In genomic region chr16:10938321-10938720, GRCh38 we compare ENCODE assay signal across 9 cellular contexts. TPM values are rescaled to one million over a fixed set of nuclear protein-coding genes. Genes with fewer than 3 reads are reported as not detected.
DNase-seq lines count a peak whose midpoint lies in the region; ATAC-seq lines count a peak whose summit lies in the region.
"Had no signal": no experiment of that assay in that cellular context is flagged by ENCODE, and none has a peak within 500 bp of the region (broad histone marks: within the 10 kb centered on the region; RNA-seq: fewer than 3 reads in every experiment).

No MANE protein-coding gene starts in this region.

- no peaks in the 10 kb centered on the region for H3K27me3 Mint-ChIP-seq in CD4-positive, alpha-beta memory T cell

- H4K20me1 ChIP-seq in Karpas-422 (ENCODE audit: insufficient read depth, low read depth, low read length) = peaks cover 26% of the 10 kb centered on the region

- POLR2A ChIA-PET in CD4-positive, alpha-beta memory T cell (lab: Charles Lee; ENCODE audit: partially characterized antibody) = interaction anchor here (2.8 kb wide), 1 partner anchor 318 kb away, joined by 7 read pairs; the partner anchor contains the start of gene SOCS1

- H3K4me1 Mint-ChIP-seq in CD4-positive, alpha-beta memory T cell = peaks cover 64 to 95% (median 80%) of the 10 kb centered on the region in 4 donors

- H3K36me3 ChIP-seq in CD4-positive, alpha-beta memory T cell (ENCODE audit: insufficient read depth, low read length) = peaks cover 3% of the 10 kb centered on the region
- peaks cover 12% of the 10 kb centered on the region; the same call in 1 of the 2 replicates for H3K36me3 ChIP-seq in Karpas-422 (ENCODE audit: insufficient read depth, low read length)

- H3K4me1 ChIP-seq in CD4-positive, alpha-beta memory T cell (ENCODE audit: insufficient read depth, low read length) = peaks cover 81% of the 10 kb centered on the region
- H3K4me1 ChIP-seq in Karpas-422 (ENCODE audit: low read length) = peaks cover 50% of the 10 kb centered on the region

- H3K79me2 ChIP-seq in Karpas-422 (ENCODE audit: low read length) = peaks cover 82% of the 10 kb centered on the region

- peak overlapping the region; percentile 71 to 94 (median 92) for H3K4me3 Mint-ChIP-seq in CD4-positive, alpha-beta memory T cell

- H3K27ac ChIP-seq in CD4-positive, alpha-beta memory T cell (ENCODE audit: low read depth, low read length) = no peak overlapping the region
- H3K27ac ChIP-seq in Karpas-422 (ENCODE audit: low read length) = peak overlapping the region; percentile 91

- ATAC-seq in HG03097 (IDR thresholded peaks at IDR 0.05; ENCODE audit: low FRiP score, unreplicated experiment) (no peak), GM19035 (IDR thresholded peaks at IDR 0.05; ENCODE audit: unreplicated experiment) (no peak), HG03442 (IDR thresholded peaks at IDR 0.05; ENCODE audit: unreplicated experiment) (no peak)
- ATAC-seq: HCT116 had no signal

- no peaks in the 10 kb centered on the region for H3K9me2 ChIP-seq in Karpas-422 (replicated peaks; ENCODE audit: insufficient read depth, low read length)

- H3K9me3 Mint-ChIP-seq in CD4-positive, alpha-beta memory T cell = no peaks in the 10 kb centered on the region

- H3K9me3 ChIP-seq in CD4-positive, alpha-beta memory T cell (ENCODE audit: control insufficient read depth in 1 of 2, low read length in 2 of 2) = no peaks in the 10 kb centered on the region
- no peaks in the 10 kb centered on the region for H3K9me3 ChIP-seq in Karpas-422 (ENCODE audit: low read length)

- H2AFZ ChIP-seq in Karpas-422 (ENCODE audit: low read length) = no peak overlapping the region

- H3K27me3 ChIP-seq in CD4-positive, alpha-beta memory T cell (ENCODE audit: insufficient read depth, low read length) = no peaks in the 10 kb centered on the region
- H3K27me3 ChIP-seq in Karpas-422 (ENCODE audit: low read length) = no peaks in the 10 kb centered on the region

- H3K9ac ChIP-seq in Karpas-422 (ENCODE audit: low read length) = peak overlapping the region; percentile 96

- DNase-seq in CD4-positive, alpha-beta memory T cell = peak in 1 of 5 donors; percentile 57
- DNase-seq in Karpas-422 (no peak), dermis blood vessel endothelial cell (peak; percentile 50), posterior vena cava (ENCODE audit: low spot score) (peak; percentile 62), activated gamma-delta T cell treated with Interleukin-2 at 50 U/mL for 16 hours (no peak)

- peak overlapping the region in 5 of 7 donors; percentile 20 to 80 (median 34) for H3K27ac Mint-ChIP-seq in CD4-positive, alpha-beta memory T cell

- H3K36me3 Mint-ChIP-seq in CD4-positive, alpha-beta memory T cell = peaks cover 4 to 16% of the 10 kb centered on the region in 2 donors

- CTCF ChIA-PET in CD4-positive, alpha-beta memory T cell (lab: Charles Lee; ENCODE audit: partially characterized antibody) = interaction anchor here (1.0 to 1.6 kb wide), 2 partner anchors 15 to 19 kb away, joined by 3 to 6 read pairs; no protein-coding TSS in a partner anchor

- peak overlapping the region; percentile 100 for H3K4me2 ChIP-seq in Karpas-422 (ENCODE audit: low read depth, low read length, poor library complexity, severe bottlenecking)

- H3K4me3 ChIP-seq in CD4-positive, alpha-beta memory T cell (ENCODE audit: low read length in 2 of 2) = no peak overlapping the region
- peak overlapping the region; percentile 98 for H3K4me3 ChIP-seq in Karpas-422 (ENCODE audit: low read length)

- intact Hi-C loops in CD4-positive, alpha-beta memory T cell (cut with micrococcal nuclease) = no loop called here
- intact Hi-C loops in posterior vena cava (cut with DNase I) = no loop called here

RNA-seq across cellular contexts. Expression of gene DEXI, which starts 3.9 kb away (rescaled TPM):
- total RNA-seq in CD4-positive, alpha-beta memory T cell = 10 to 100 TPM; 37.9 to 41.2 TPM
- polyA plus RNA-seq in CD4-positive, alpha-beta memory T cell = 10 to 100 TPM; 60.2 to 66.3 TPM
- 40.7 and 59.7 TPM in 2 replicates for total RNA-seq in Karpas-422 (2014; rRNA removed; shearing (Covaris generic); ENCODE audit: low replicate concordance)
- total RNA-seq in dermis blood vessel endothelial cell = 42.8 and 65.3 TPM in 2 replicates
- total RNA-seq in posterior vena cava = 10 to 100 TPM; 36.0 to 39.8 TPM

RNA-seq across cellular contexts. Expression of gene CLEC16A, which starts 6.0 kb away (rescaled TPM):
- 10 to 100 TPM; 24.8 to 28.4 TPM for total RNA-seq in CD4-positive, alpha-beta memory T cell
- 10 to 100 TPM in 1 of 2 donors, 1 to 10 TPM in 1; 5.2 to 24.1 TPM for polyA plus RNA-seq in CD4-positive, alpha-beta memory T cell
- total RNA-seq in Karpas-422 (2014; rRNA removed; shearing (Covaris generic); ENCODE audit: low replicate concordance) = 14.4 and 17.4 TPM in 2 replicates
- 22.1 and 22.8 TPM in 2 replicates for total RNA-seq in dermis blood vessel endothelial cell
- 10 to 100 TPM; 19.4 to 20.1 TPM for total RNA-seq in posterior vena cava

Comparison
In these comparisons a context has a peak if more than half of its experiments do, and no peak if none do; other contexts are left out.
1. DNase-seq: peak in dermis blood vessel endothelial cell (single experiment) and posterior vena cava (single experiment); none in Karpas-422 (single experiment) and activated gamma-delta T cell treated with Interleukin-2 at 50 U/mL for 16 hours (single experiment).